Comparison of ENCODE assay signal across 1 cellular context in the genomic region with DNA sequence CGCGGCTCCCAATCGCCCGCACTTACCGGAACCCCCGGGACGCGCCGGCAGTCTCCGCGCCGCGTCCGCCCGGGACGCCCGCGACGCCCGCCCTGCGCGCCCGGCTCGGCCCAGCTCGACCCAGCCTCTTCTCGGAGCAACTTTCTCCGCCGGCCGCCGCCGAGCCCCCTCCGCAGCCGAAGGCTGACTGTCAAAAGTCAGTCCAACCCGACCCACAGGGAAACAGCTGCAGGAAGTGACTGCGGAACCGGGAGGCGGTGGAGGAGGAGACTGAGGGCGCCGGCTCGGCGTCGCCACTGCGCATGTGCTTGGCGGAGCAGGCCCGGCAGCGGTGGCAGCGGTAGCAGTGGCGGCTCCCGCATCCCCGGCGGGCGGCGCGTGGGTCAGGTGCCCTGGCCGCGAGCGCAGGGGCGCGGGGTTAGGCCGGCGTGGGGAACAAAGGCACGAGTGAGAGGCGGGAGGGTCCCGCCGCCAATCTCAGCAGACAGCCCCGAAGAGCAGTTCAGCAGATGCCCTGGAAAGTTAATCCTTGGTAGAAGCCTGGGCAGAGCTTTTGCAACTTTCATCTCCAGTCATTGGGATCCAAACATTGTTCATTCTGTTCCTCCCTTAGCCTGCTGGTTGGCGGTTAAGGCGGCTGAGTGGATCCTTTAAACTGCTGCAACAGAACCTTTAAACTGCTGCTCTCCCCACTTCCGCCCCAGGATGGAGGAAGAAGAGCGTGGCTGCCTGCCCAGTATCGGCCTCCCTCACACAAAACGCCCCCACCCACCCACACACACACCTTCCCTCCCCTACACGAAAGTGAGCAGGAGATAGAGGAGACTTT.
TF ChIP-seq lines count a peak whose summit lies in the region.

A gene with protein sequence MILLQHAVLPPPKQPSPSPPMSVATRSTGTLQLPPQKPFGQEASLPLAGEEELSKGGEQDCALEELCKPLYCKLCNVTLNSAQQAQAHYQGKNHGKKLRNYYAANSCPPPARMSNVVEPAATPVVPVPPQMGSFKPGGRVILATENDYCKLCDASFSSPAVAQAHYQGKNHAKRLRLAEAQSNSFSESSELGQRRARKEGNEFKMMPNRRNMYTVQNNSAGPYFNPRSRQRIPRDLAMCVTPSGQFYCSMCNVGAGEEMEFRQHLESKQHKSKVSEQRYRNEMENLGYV (minus strand): TSS at position 241 of the 829 bp plus-strand sequence. CDS start 4,057 bp downstream, outside the sequence.

TF ChIP-seq in HepG2, 621 proteins besides CTCF, POLR2A, EP300 and RAD21 (continued from another document and continues in another):
- TF ChIP-seq, protein P1, sequence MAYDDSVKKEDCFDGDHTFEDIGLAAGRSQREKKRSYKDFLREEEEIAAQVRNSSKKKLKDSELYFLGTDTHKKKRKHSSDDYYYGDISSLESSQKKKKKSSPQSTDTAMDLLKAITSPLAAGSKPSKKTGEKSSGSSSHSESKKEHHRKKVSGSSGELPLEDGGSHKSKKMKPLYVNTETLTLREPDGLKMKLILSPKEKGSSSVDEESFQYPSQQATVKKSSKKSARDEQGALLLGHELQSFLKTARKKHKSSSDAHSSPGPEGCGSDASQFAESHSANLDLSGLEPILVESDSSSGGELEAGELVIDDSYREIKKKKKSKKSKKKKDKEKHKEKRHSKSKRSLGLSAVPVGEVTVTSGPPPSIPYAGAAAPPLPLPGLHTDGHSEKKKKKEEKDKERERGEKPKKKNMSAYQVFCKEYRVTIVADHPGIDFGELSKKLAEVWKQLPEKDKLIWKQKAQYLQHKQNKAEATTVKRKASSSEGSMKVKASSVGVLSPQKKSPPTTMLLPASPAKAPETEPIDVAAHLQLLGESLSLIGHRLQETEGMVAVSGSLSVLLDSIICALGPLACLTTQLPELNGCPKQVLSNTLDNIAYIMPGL (CRISPR knock-in tag; IDR thresholded peaks at IDR 0.05; ENCODE audit: borderline replicate concordance in 1 of 2, low read depth in 1 of 2), result peak in 1 of 2 experiments; percentile 69; a peak in 2 of 4 replicates
- TF ChIP-seq HMG20B (CRISPR knock-in tag; conservative IDR thresholded peaks at IDR 0.05) (no peak), CENPX (CRISPR knock-in tag; IDR thresholded peaks at IDR 0.05) (no peak), ZZZ3 (CRISPR knock-in tag; IDR thresholded peaks at IDR 0.05; ENCODE audit: borderline replicate concordance) (no peak), ZFP62 (CRISPR knock-in tag; IDR thresholded peaks at IDR 0.05) (no peak), ZNF572 (CRISPR knock-in tag; IDR thresholded peaks at IDR 0.05) (no peak), KDM5B (CRISPR knock-in tag; IDR thresholded peaks at IDR 0.05; ENCODE audit: borderline replicate concordance) (peak; percentile 55; the same call in 1 of the 2 replicates), CHD2 (IDR thresholded peaks at IDR 0.05; ENCODE audit: low read depth, low read length) (no peak), NONO (IDR thresholded peaks at IDR 0.05) (no peak), NONO (CRISPR knock-in tag; conservative IDR thresholded peaks at IDR 0.05) (peak; percentile 60; the same call in 1 of the 2 replicates), ZNF567 (CRISPR knock-in tag; IDR thresholded peaks at IDR 0.05; ENCODE audit: borderline replicate concordance) (0 out of 2 replicates have a peak, but pooled peaks have one; percentile 73), NFKB2 (CRISPR knock-in tag; IDR thresholded peaks at IDR 0.05; ENCODE audit: borderline replicate concordance) (no peak), ZSCAN31 (CRISPR knock-in tag; IDR thresholded peaks at IDR 0.05; ENCODE audit: low read depth) (peak; percentile 80; the same call in 1 of the 2 replicates), HDAC1 (CRISPR knock-in tag; IDR thresholded peaks at IDR 0.05) (peak; percentile 88), ZNF350 (CRISPR knock-in tag; IDR thresholded peaks at IDR 0.05; ENCODE audit: borderline replicate concordance, low read depth) (peak; percentile 20; the same call in 1 of the 2 replicates), FOXO1 (CRISPR knock-in tag; IDR thresholded peaks at IDR 0.05) (no peak), ZNF768 (CRISPR knock-in tag; IDR thresholded peaks at IDR 0.05) (peak; percentile 32; the same call in 1 of the 2 replicates), SKI (IDR thresholded peaks at IDR 0.05; ENCODE audit: partially characterized antibody) (peak; percentile 39), KLF13 (CRISPR knock-in tag; IDR thresholded peaks at IDR 0.05) (no peak), ZNF556 (CRISPR knock-in tag; IDR thresholded peaks at IDR 0.05; ENCODE audit: borderline replicate concordance) (no peak; the same call in 1 of the 2 replicates), ZNF644 (CRISPR knock-in tag; IDR thresholded peaks at IDR 0.05; ENCODE audit: low read depth) (no peak), ZNF713 (CRISPR knock-in tag; IDR thresholded peaks at IDR 0.05) (0 out of 2 replicates have a peak, but pooled peaks have one; percentile 36), ZNF780A (CRISPR knock-in tag; IDR thresholded peaks at IDR 0.05) (no peak), ELF4 (CRISPR knock-in tag; IDR thresholded peaks at IDR 0.05; ENCODE audit: borderline replicate concordance) (no peak), ZNF619 (CRISPR knock-in tag; IDR thresholded peaks at IDR 0.05) (no peak; the same call in 1 of the 2 replicates), CCAR2 (optimal IDR thresholded peaks at IDR 0.05; ENCODE audit: low read depth, low read length) (no peak), ZNF264 (CRISPR knock-in tag; IDR thresholded peaks at IDR 0.05) (0 out of 2 replicates have a peak, but pooled peaks have one; percentile 45), REXO4 (CRISPR knock-in tag; IDR thresholded peaks at IDR 0.05; ENCODE audit: borderline replicate concordance) (no peak), ZNF468 (CRISPR knock-in tag; IDR thresholded peaks at IDR 0.05) (no peak; the same call in 1 of the 2 replicates), KLF9 (CRISPR knock-in tag; IDR thresholded peaks at IDR 0.05; ENCODE audit: low read depth) (no peak), FOXA3 (CRISPR knock-in tag; IDR thresholded peaks at IDR 0.05) (no peak)
- TF ChIP-seq, protein P2, sequence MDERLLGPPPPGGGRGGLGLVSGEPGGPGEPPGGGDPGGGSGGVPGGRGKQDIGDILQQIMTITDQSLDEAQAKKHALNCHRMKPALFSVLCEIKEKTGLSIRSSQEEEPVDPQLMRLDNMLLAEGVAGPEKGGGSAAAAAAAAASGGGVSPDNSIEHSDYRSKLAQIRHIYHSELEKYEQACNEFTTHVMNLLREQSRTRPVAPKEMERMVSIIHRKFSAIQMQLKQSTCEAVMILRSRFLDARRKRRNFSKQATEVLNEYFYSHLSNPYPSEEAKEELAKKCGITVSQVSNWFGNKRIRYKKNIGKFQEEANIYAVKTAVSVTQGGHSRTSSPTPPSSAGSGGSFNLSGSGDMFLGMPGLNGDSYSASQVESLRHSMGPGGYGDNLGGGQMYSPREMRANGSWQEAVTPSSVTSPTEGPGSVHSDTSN (CRISPR knock-in tag; IDR thresholded peaks at IDR 0.05), result no peak
- TF ChIP-seq, protein P3, sequence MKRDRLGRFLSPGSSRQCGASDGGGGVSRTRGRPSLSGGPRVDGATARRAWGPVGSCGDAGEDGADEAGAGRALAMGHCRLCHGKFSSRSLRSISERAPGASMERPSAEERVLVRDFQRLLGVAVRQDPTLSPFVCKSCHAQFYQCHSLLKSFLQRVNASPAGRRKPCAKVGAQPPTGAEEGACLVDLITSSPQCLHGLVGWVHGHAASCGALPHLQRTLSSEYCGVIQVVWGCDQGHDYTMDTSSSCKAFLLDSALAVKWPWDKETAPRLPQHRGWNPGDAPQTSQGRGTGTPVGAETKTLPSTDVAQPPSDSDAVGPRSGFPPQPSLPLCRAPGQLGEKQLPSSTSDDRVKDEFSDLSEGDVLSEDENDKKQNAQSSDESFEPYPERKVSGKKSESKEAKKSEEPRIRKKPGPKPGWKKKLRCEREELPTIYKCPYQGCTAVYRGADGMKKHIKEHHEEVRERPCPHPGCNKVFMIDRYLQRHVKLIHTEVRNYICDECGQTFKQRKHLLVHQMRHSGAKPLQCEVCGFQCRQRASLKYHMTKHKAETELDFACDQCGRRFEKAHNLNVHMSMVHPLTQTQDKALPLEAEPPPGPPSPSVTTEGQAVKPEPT (CRISPR knock-in tag; IDR thresholded peaks at IDR 0.05; ENCODE audit: low read depth), result no peak
- TF ChIP-seq, protein P4, sequence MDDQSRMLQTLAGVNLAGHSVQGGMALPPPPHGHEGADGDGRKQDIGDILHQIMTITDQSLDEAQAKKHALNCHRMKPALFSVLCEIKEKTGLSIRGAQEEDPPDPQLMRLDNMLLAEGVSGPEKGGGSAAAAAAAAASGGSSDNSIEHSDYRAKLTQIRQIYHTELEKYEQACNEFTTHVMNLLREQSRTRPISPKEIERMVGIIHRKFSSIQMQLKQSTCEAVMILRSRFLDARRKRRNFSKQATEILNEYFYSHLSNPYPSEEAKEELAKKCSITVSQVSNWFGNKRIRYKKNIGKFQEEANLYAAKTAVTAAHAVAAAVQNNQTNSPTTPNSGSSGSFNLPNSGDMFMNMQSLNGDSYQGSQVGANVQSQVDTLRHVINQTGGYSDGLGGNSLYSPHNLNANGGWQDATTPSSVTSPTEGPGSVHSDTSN (CRISPR knock-in tag; IDR thresholded peaks at IDR 0.05; ENCODE audit: borderline replicate concordance), result no peak
- TF ChIP-seq, protein P5, sequence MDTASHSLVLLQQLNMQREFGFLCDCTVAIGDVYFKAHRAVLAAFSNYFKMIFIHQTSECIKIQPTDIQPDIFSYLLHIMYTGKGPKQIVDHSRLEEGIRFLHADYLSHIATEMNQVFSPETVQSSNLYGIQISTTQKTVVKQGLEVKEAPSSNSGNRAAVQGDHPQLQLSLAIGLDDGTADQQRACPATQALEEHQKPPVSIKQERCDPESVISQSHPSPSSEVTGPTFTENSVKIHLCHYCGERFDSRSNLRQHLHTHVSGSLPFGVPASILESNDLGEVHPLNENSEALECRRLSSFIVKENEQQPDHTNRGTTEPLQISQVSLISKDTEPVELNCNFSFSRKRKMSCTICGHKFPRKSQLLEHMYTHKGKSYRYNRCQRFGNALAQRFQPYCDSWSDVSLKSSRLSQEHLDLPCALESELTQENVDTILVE (CRISPR knock-in tag; IDR thresholded peaks at IDR 0.05), result 0 out of 2 replicates have a peak, but pooled peaks have one; percentile 24
- TF ChIP-seq, protein P6, sequence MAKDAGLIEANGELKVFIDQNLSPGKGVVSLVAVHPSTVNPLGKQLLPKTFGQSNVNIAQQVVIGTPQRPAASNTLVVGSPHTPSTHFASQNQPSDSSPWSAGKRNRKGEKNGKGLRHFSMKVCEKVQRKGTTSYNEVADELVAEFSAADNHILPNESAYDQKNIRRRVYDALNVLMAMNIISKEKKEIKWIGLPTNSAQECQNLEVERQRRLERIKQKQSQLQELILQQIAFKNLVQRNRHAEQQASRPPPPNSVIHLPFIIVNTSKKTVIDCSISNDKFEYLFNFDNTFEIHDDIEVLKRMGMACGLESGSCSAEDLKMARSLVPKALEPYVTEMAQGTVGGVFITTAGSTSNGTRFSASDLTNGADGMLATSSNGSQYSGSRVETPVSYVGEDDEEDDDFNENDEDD (CRISPR knock-in tag; IDR thresholded peaks at IDR 0.05; ENCODE audit: borderline replicate concordance), result peak; percentile 69; the same call in 1 of the 2 replicates
- TF ChIP-seq, protein P7, sequence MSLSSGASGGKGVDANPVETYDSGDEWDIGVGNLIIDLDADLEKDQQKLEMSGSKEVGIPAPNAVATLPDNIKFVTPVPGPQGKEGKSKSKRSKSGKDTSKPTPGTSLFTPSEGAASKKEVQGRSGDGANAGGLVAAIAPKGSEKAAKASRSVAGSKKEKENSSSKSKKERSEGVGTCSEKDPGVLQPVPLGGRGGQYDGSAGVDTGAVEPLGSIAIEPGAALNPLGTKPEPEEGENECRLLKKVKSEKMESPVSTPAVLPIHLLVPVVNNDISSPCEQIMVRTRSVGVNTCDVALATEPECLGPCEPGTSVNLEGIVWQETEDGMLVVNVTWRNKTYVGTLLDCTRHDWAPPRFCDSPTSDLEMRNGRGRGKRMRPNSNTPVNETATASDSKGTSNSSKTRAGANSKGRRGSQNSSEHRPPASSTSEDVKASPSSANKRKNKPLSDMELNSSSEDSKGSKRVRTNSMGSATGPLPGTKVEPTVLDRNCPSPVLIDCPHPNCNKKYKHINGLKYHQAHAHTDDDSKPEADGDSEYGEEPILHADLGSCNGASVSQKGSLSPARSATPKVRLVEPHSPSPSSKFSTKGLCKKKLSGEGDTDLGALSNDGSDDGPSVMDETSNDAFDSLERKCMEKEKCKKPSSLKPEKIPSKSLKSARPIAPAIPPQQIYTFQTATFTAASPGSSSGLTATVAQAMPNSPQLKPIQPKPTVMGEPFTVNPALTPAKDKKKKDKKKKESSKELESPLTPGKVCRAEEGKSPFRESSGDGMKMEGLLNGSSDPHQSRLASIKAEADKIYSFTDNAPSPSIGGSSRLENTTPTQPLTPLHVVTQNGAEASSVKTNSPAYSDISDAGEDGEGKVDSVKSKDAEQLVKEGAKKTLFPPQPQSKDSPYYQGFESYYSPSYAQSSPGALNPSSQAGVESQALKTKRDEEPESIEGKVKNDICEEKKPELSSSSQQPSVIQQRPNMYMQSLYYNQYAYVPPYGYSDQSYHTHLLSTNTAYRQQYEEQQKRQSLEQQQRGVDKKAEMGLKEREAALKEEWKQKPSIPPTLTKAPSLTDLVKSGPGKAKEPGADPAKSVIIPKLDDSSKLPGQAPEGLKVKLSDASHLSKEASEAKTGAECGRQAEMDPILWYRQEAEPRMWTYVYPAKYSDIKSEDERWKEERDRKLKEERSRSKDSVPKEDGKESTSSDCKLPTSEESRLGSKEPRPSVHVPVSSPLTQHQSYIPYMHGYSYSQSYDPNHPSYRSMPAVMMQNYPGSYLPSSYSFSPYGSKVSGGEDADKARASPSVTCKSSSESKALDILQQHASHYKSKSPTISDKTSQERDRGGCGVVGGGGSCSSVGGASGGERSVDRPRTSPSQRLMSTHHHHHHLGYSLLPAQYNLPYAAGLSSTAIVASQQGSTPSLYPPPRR (CRISPR knock-in tag; IDR thresholded peaks at IDR 0.05; ENCODE audit: borderline replicate concordance), result no peak
- TF ChIP-seq, protein P8, sequence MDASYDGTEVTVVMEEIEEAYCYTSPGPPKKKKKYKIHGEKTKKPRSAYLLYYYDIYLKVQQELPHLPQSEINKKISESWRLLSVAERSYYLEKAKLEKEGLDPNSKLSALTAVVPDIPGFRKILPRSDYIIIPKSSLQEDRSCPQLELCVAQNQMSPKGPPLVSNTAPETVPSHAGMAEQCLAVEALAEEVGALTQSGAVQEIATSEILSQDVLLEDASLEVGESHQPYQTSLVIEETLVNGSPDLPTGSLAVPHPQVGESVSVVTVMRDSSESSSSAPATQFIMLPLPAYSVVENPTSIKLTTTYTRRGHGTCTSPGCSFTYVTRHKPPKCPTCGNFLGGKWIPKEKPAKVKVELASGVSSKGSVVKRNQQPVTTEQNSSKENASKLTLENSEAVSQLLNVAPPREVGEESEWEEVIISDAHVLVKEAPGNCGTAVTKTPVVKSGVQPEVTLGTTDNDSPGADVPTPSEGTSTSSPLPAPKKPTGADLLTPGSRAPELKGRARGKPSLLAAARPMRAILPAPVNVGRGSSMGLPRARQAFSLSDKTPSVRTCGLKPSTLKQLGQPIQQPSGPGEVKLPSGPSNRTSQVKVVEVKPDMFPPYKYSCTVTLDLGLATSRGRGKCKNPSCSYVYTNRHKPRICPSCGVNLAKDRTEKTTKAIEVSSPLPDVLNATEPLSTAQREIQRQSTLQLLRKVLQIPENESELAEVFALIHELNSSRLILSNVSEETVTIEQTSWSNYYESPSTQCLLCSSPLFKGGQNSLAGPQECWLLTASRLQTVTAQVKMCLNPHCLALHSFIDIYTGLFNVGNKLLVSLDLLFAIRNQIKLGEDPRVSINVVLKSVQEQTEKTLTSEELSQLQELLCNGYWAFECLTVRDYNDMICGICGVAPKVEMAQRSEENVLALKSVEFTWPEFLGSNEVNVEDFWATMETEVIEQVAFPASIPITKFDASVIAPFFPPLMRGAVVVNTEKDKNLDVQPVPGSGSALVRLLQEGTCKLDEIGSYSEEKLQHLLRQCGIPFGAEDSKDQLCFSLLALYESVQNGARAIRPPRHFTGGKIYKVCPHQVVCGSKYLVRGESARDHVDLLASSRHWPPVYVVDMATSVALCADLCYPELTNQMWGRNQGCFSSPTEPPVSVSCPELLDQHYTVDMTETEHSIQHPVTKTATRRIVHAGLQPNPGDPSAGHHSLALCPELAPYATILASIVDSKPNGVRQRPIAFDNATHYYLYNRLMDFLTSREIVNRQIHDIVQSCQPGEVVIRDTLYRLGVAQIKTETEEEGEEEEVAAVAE (CRISPR knock-in tag; IDR thresholded peaks at IDR 0.05; ENCODE audit: borderline replicate concordance), result no peak
